Comparison of ENCODE assay signal across 8 cellular contexts in the genomic region with DNA sequence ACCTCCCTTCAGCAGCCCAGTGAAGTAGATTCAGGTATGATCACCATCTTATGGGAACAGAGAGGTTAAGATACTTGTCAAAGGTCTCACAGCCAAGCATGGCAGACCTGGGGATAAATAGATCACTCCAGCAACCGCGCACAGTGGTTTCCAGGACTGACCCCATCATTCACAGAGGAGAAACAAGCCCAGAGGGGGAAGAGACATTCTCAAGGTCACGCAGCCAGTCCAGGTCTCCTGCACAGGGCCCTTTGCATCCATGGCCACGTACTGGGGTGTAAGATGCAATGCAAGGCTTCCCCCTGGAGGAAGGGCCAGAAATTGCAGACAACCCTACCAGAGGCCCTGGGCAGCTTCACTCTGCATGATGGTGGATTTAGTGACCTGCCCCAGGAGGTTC. TPM values are rescaled to one million over a fixed set of nuclear protein-coding genes. Genes with fewer than 3 reads are reported as not detected.
DNase-seq lines count a peak whose midpoint lies in the region; TF ChIP-seq lines count a peak whose summit lies in the region.

No MANE protein-coding gene starts in this region.

- DNase-seq in AG09309 (ENCODE audit: low read depth) (no peak), GM13977 (ENCODE audit: low spot score) (peak; percentile 63), foreskin fibroblast (no peak), NCI-H2196 (lab: John Stamatoyannopoulos, UW; ENCODE audit: unreplicated experiment) (no peak), uterus (no peak), NCI-H1417 treated with DMSO at 0.1 percent for 48 hours (lab: John Stamatoyannopoulos, UW) (no peak), cardiac septum (ENCODE audit: low spot score) (no peak)

- H3K27ac ChIP-seq in SU-DHL-6 (ENCODE audit: low read depth, low read length) (no peak overlapping the region), uterus (no peak overlapping the region)

- no peaks in the 10 kb centered on the region for H3K9me2 ChIP-seq in SU-DHL-6 (replicated peaks; ENCODE audit: insufficient read depth, low read length)

- in situ Hi-C loops in GM13977 (cut with MboI; ENCODE audit: low pct_unique_long_range_greater_than_20kb, low sequenced_read_pairs, unreplicated experiment): loop anchor here (25.0 kb wide), 1 partner anchor 190 kb away; no protein-coding TSS in a partner anchor

- no peak overlapping the region for H3K9ac ChIP-seq in SU-DHL-6 (ENCODE audit: low read length)

- no peak for TF ChIP-seq POLR2A in uterus (IDR thresholded peaks at IDR 0.05)

- H3K4me1 ChIP-seq in uterus: no peaks in the 10 kb centered on the region

- H3K4me3 ChIP-seq in AG09309 (ENCODE audit: control insufficient read depth, low read depth, low read length): no peak overlapping the region
- H3K4me3 ChIP-seq in SU-DHL-6 (ENCODE audit: insufficient read depth, low read length, poor library complexity, severe bottlenecking): no peak overlapping the region
- H3K4me3 ChIP-seq in foreskin fibroblast (ENCODE audit: low read depth in 1 of 2, low read length in 2 of 2): no peak overlapping the region
- H3K4me3 ChIP-seq in uterus: no peak overlapping the region

- H3K4me2 ChIP-seq in SU-DHL-6 (ENCODE audit: low read depth, low read length, poor library complexity, severe bottlenecking): no peak overlapping the region

- H3K36me3 ChIP-seq in SU-DHL-6 (ENCODE audit: low read length): no peaks in the 10 kb centered on the region
- no peaks in the 10 kb centered on the region for H3K36me3 ChIP-seq in uterus

- H3K9me3 ChIP-seq in SU-DHL-6 (ENCODE audit: insufficient read depth, low read length) (no peaks in the 10 kb centered on the region), uterus (no peaks in the 10 kb centered on the region)

- H3K27me3 ChIP-seq in SU-DHL-6 (ENCODE audit: low read length) (no peaks in the 10 kb centered on the region), uterus (no peaks in the 10 kb centered on the region)

- intact Hi-C loops in uterus (cut with DNase I; ENCODE audit: low total_unique reads) (no loop called here), cardiac septum (cut with DNase I) (no loop called here)

- H2AFZ ChIP-seq in SU-DHL-6 (ENCODE audit: low read depth, low read length, severe bottlenecking): no peak overlapping the region

- peak; percentile 41 for TF ChIP-seq CTCF in AG09309 (IDR thresholded peaks at IDR 0.05; ENCODE audit: control insufficient read depth, insufficient read depth, low read depth, low read length, missing control alignments)
- TF ChIP-seq CTCF in GM13977 (IDR thresholded peaks at IDR 0.05; ENCODE audit: extremely low read depth, insufficient read depth, missing control alignments): peak; percentile 53
- TF ChIP-seq CTCF in SU-DHL-6 (IDR thresholded peaks at IDR 0.05; ENCODE audit: insufficient read depth, low read length, poor library complexity, severe bottlenecking): peak; percentile 35
- TF ChIP-seq CTCF in foreskin fibroblast (IDR thresholded peaks at IDR 0.05; ENCODE audit: low read depth, low read length): peak; percentile 25
- TF ChIP-seq CTCF in uterus (IDR thresholded peaks at IDR 0.05): no peak

- H4K20me1 ChIP-seq in SU-DHL-6 (ENCODE audit: low read depth, low read length): no peaks in the 10 kb centered on the region

- no peaks in the 10 kb centered on the region for H3F3A ChIP-seq in SU-DHL-6 (ENCODE audit: insufficient read depth)

- H3K79me2 ChIP-seq in SU-DHL-6 (ENCODE audit: insufficient read depth, low read length): no peaks in the 10 kb centered on the region

RNA-seq across cellular contexts. Expression of a gene that starts 19.9 kb away (rescaled TPM):
- total RNA-seq in uterus: not detected
- total RNA-seq in cardiac septum: not detected

RNA-seq across cellular contexts. Expression of a gene that starts 40.1 kb away (rescaled TPM):
- 10 to 100 TPM in 2 of 4 donors, 1 to 10 TPM in 2; 2.4 to 12.8 (median 7.5) TPM for total RNA-seq in uterus
- 5.9 TPM for total RNA-seq in cardiac septum

Comparison
In these comparisons a context has a peak if more than half of its experiments do, and no peak if none do; other contexts are left out.
1. CTCF ChIP-seq: peak in AG09309 (single experiment), GM13977 (single experiment), SU-DHL-6 (single experiment) and foreskin fibroblast (single experiment); none in uterus (0 of 4).